In genomic region chr3:156382458-156383346, GRCh38 we compare ENCODE assay signal across 9 cellular contexts.
A peak's percentile ranks its signal among the peaks of the same experiment; 100 is the strongest.
DNase-seq lines count a peak whose midpoint lies in the region; ATAC-seq and TF ChIP-seq lines count a peak whose summit lies in the region.
"Had no signal": no experiment of that assay in that cellular context is flagged by ENCODE, and none has a peak within 500 bp of the region (broad histone marks: within the 10 kb centered on the region; RNA-seq: fewer than 3 reads in every experiment).

No MANE protein-coding gene starts in this region.

- peak; percentile 64 for TF ChIP-seq CTCF in LNCAP (IDR thresholded peaks at IDR 0.05)

- ATAC-seq in left lobe of liver, result peak; percentile 84
- ATAC-seq: CD8-positive, alpha-beta T cell had no signal

- H3K36me3 Mint-ChIP-seq in activated naive CD4-positive, alpha-beta T cell treated with anti-CD3 and anti-CD28 coated beads for 36 hours (ENCODE audit: low read depth), result no peaks in the 10 kb centered on the region
- H3K36me3 Mint-ChIP-seq: CD8-positive, alpha-beta T cell had no signal

- intact Hi-C loops in activated naive CD4-positive, alpha-beta T cell treated with anti-CD3 and anti-CD28 coated beads for 36 hours (cut with micrococcal nuclease), result loop anchor here (1.0 to 2.0 kb wide), 2 partner anchors 126 to 230 kb away; no protein-coding TSS in a partner anchor

- H3K27ac Mint-ChIP-seq in activated naive CD4-positive, alpha-beta T cell treated with anti-CD3 and anti-CD28 coated beads for 36 hours, result no peak overlapping the region
- H3K27ac Mint-ChIP-seq: CD8-positive, alpha-beta T cell had no signal

- CTCF ChIA-PET in activated naive CD4-positive, alpha-beta T cell treated with anti-CD3 and anti-CD28 coated beads for 36 hours (lab: Charles Lee), result interaction anchor here (0.7 to 3.5 kb wide), 8 partner anchors 11 to 339 kb away, joined by 3 to 38 read pairs (median 4); no protein-coding TSS in a partner anchor

- no peaks in the 10 kb centered on the region for H3K4me1 Mint-ChIP-seq in activated naive CD4-positive, alpha-beta T cell treated with anti-CD3 and anti-CD28 coated beads for 36 hours (ENCODE audit: low read depth)

- DNase-seq in NCI-H1436 (lab: John Stamatoyannopoulos, UW), result peak; percentile 3
- no peak for DNase-seq in NCI-H1436 treated with DMSO at 0.1 percent for 48 hours (lab: John Stamatoyannopoulos, UW)
- peak; percentile 28 for DNase-seq in GM19240 (ENCODE audit: insufficient read length, low spot score)
- peak; percentile 26 for DNase-seq in activated naive CD4-positive, alpha-beta T cell treated with anti-CD3 and anti-CD28 coated beads for 36 hours
- peak; percentile 51 for DNase-seq in left lobe of liver (ENCODE audit: low spot score)
- DNase-seq in NCI-H128 (lab: John Stamatoyannopoulos, UW; ENCODE audit: unreplicated experiment), result no peak
- no peak for DNase-seq in effector CD8-positive, alpha-beta T cell (lab: John Stamatoyannopoulos, UW)

- H3K27me3 Mint-ChIP-seq in activated naive CD4-positive, alpha-beta T cell treated with anti-CD3 and anti-CD28 coated beads for 36 hours (ENCODE audit: low read depth), result peaks cover 10% of the 10 kb centered on the region

- H3K4me3 Mint-ChIP-seq in activated naive CD4-positive, alpha-beta T cell treated with anti-CD3 and anti-CD28 coated beads for 36 hours, result no peak overlapping the region
- H3K4me3 Mint-ChIP-seq: CD8-positive, alpha-beta T cell had no signal

- no peaks in the 10 kb centered on the region for H3K9me3 Mint-ChIP-seq in activated naive CD4-positive, alpha-beta T cell treated with anti-CD3 and anti-CD28 coated beads for 36 hours
- H3K9me3 Mint-ChIP-seq: CD8-positive, alpha-beta T cell had no signal

Comparison
In these comparisons a context has a peak if more than half of its experiments do, and no peak if none do; other contexts are left out.
1. DNase-seq: peak in NCI-H1436 (single experiment), GM19240 (single experiment), activated naive CD4-positive, alpha-beta T cell treated with anti-CD3 and anti-CD28 coated beads for 36 hours (single experiment) and left lobe of liver (single experiment); none in NCI-H1436 treated with DMSO at 0.1 percent for 48 hours (single experiment), NCI-H128 (single experiment) and effector CD8-positive, alpha-beta T cell (single experiment).